In genomic region chr9:34929506-34930102, GRCh38 we compare ENCODE assay signal across 10 cellular contexts. TPM values are rescaled to one million over a fixed set of nuclear protein-coding genes. Genes with fewer than 3 reads are reported as not detected.
DNase-seq lines count a peak whose midpoint lies in the region; FAIRE-seq and TF ChIP-seq lines count a peak whose summit lies in the region.
"Had no signal": no experiment of that assay in that cellular context is flagged by ENCODE, and none has a peak within 500 bp of the region (broad histone marks: within the 10 kb centered on the region; RNA-seq: fewer than 3 reads in every experiment).

No MANE protein-coding gene starts in this region.

- no peak overlapping the region for H3K4me3 ChIP-seq in HL-60 (replicated peaks; ENCODE audit: insufficient read depth, low read length)
- H3K4me3 ChIP-seq in SU-DHL-6 (ENCODE audit: insufficient read depth, low read length, poor library complexity, severe bottlenecking): no peak overlapping the region
- no peak overlapping the region for H3K4me3 ChIP-seq in endothelial cell of umbilical vein (replicated peaks in 1 of 3; ENCODE audit: insufficient read depth in 1 of 3, low read depth in 1 of 3, low read length in 3 of 3)

- H2AFZ ChIP-seq in SU-DHL-6 (ENCODE audit: low read depth, low read length, severe bottlenecking): no peak overlapping the region
- no peak overlapping the region for H2AFZ ChIP-seq in endothelial cell of umbilical vein (ENCODE audit: low read depth, low read length)

- H3F3A ChIP-seq in SU-DHL-6 (ENCODE audit: insufficient read depth): no peaks in the 10 kb centered on the region

- peaks cover 11% of the 10 kb centered on the region for H3K27me3 Mint-ChIP-seq in activated T-helper 1 cell treated with anti-CD3 and anti-CD28 coated beads, Interleukin-12 subunit alpha, Interleukin-12 subunit beta, Interleukin-2, Interleukin-4 antibody, amounts not matched to agents 30 ng/mL and 10 ng/mL and 1 ng/mL, durations not matched to agents 14 hours and 24 hours and 36 hours (ENCODE audit: insufficient read depth)

- DNase-seq in DMS53 (lab: John Stamatoyannopoulos, UW): peak; percentile 51
- DNase-seq in HL-60 (ENCODE audit: low read depth in 1 of 2, low spot score in 1 of 2): peak in 1 of 2 experiments; percentile 11
- DNase-seq in endothelial cell of umbilical vein (ENCODE audit: low read depth, low spot score): peak; percentile 32
- peak; percentile 8 for DNase-seq in pons (ENCODE audit: low spot score)
- no peak for DNase-seq in GF-D8 (lab: John Stamatoyannopoulos, UW)
- no peak for DNase-seq in activated T-helper 1 cell treated with anti-CD3 and anti-CD28 coated beads, Interleukin-12 subunit alpha, Interleukin-12 subunit beta, Interleukin-2, Interleukin-4 antibody, amounts not matched to agents 30 ng/mL and 10 ng/mL and 1 ng/mL, durations not matched to agents 14 hours and 24 hours and 36 hours (ENCODE audit: low spot score)
- no peak for DNase-seq in hippocampal formation (lab: John Stamatoyannopoulos, UW)

- H3K9me3 ChIP-seq in SU-DHL-6 (ENCODE audit: insufficient read depth, low read length) (peaks cover 7% of the 10 kb centered on the region; the same call in 1 of the 2 replicates), endothelial cell of umbilical vein (replicated peaks; ENCODE audit: control insufficient read depth, insufficient read depth, low read length) (no peaks in the 10 kb centered on the region)

- H3K79me2 ChIP-seq in SU-DHL-6 (ENCODE audit: insufficient read depth, low read length) (no peaks in the 10 kb centered on the region), endothelial cell of umbilical vein (ENCODE audit: control insufficient read depth, insufficient read depth, low read length) (no peaks in the 10 kb centered on the region)

- H3K4me2 ChIP-seq in SU-DHL-6 (ENCODE audit: low read depth, low read length, poor library complexity, severe bottlenecking) (no peak overlapping the region), endothelial cell of umbilical vein (ENCODE audit: insufficient read depth, low read length) (no peak overlapping the region)

- no peak overlapping the region for H3K4me3 Mint-ChIP-seq in activated T-helper 1 cell treated with anti-CD3 and anti-CD28 coated beads, Interleukin-12 subunit alpha, Interleukin-12 subunit beta, Interleukin-2, Interleukin-4 antibody, amounts not matched to agents 30 ng/mL and 10 ng/mL and 1 ng/mL, durations not matched to agents 14 hours and 24 hours and 36 hours

- TF ChIP-seq CTCF in HL-60 (IDR thresholded peaks at IDR 0.05; ENCODE audit: insufficient read depth, low read length) (peak; percentile 69), SU-DHL-6 (IDR thresholded peaks at IDR 0.05; ENCODE audit: insufficient read depth, low read length, poor library complexity, severe bottlenecking) (peak; percentile 83), endothelial cell of umbilical vein (IDR thresholded peaks at IDR 0.05; ENCODE audit: extremely low read depth in 1 of 2, insufficient read depth in 1 of 2, low read depth in 1 of 2, low read length in 2 of 2) (peak; percentile 52 to 77)

- H3K9ac ChIP-seq in SU-DHL-6 (ENCODE audit: low read length) (no peak overlapping the region), endothelial cell of umbilical vein (replicated peaks; ENCODE audit: extremely low read depth, insufficient read depth, low read length) (no peak overlapping the region)

- peaks cover 13% of the 10 kb centered on the region for H3K4me1 Mint-ChIP-seq in activated T-helper 1 cell treated with anti-CD3 and anti-CD28 coated beads, Interleukin-12 subunit alpha, Interleukin-12 subunit beta, Interleukin-2, Interleukin-4 antibody, amounts not matched to agents 30 ng/mL and 10 ng/mL and 1 ng/mL, durations not matched to agents 14 hours and 24 hours and 36 hours (ENCODE audit: low read depth)

- no peaks in the 10 kb centered on the region for H3K36me3 ChIP-seq in SU-DHL-6 (ENCODE audit: low read length)
- no peaks in the 10 kb centered on the region for H3K36me3 ChIP-seq in endothelial cell of umbilical vein (ENCODE audit: control insufficient read depth in 2 of 2, extremely low read depth in 1 of 2, insufficient read depth in 2 of 2, low read length in 2 of 2)

- dilution Hi-C loops in endothelial cell of umbilical vein (cut with MboI; ENCODE audit: extremely low pct_ligation_motif_present, low sequenced_read_pairs): no loop called here

- intact Hi-C loops in endothelial cell of umbilical vein (cut with micrococcal nuclease): no loop called here
- intact Hi-C loops in activated T-helper 1 cell treated with anti-CD3 and anti-CD28 coated beads, Interleukin-12 subunit alpha, Interleukin-12 subunit beta, Interleukin-2, Interleukin-4 antibody, amounts not matched to agents 30 ng/mL and 10 ng/mL and 1 ng/mL, durations not matched to agents 14 hours and 24 hours and 36 hours (cut with micrococcal nuclease): loop anchor here (1.0 kb wide), 1 partner anchor 30 kb away; no protein-coding TSS in a partner anchor

- peaks cover 12% of the 10 kb centered on the region for H3K9me3 Mint-ChIP-seq in activated T-helper 1 cell treated with anti-CD3 and anti-CD28 coated beads, Interleukin-12 subunit alpha, Interleukin-12 subunit beta, Interleukin-2, Interleukin-4 antibody, amounts not matched to agents 30 ng/mL and 10 ng/mL and 1 ng/mL, durations not matched to agents 14 hours and 24 hours and 36 hours

- BruUV-seq in endothelial cell of umbilical vein (replicated peaks; lab: Mats Ljungman, UMichigan): no TSS peak

- FAIRE-seq in endothelial cell of umbilical vein (lab: Jason Lieb, UNC): peak; percentile 92

- H3K27ac ChIP-seq in HL-60 (replicated peaks) (no peak overlapping the region), SU-DHL-6 (ENCODE audit: low read depth, low read length) (no peak overlapping the region), endothelial cell of umbilical vein (ENCODE audit: insufficient read depth, low read depth, low read length) (no peak overlapping the region)

- TF ChIP-seq POLR2A in endothelial cell of umbilical vein (IDR thresholded peaks at IDR 0.05; ENCODE audit: low read depth, low read length): no peak

- CTCF ChIA-PET in endothelial cell of umbilical vein (lab: Charles Lee): interaction anchor here (0.7 to 3.6 kb wide), 29 partner anchors 9 to 535 kb away, joined by 3 to 32 read pairs (median 5); no protein-coding TSS in a partner anchor

- POLR2A ChIA-PET in endothelial cell of umbilical vein (lab: Charles Lee): no interaction called here

- H3K27me3 ChIP-seq in HL-60 (ENCODE audit: insufficient read depth, poor library complexity, severe bottlenecking) (no peaks in the 10 kb centered on the region), SU-DHL-6 (ENCODE audit: low read length) (0 out of 2 replicates have a peak, but pooled peaks cover 2% of the 10 kb centered on the region), endothelial cell of umbilical vein (ENCODE audit: control insufficient read depth in 2 of 2, insufficient read depth in 2 of 2, low read length in 2 of 2) (peaks cover 10 to 18% of the 10 kb centered on the region in 2 experiments)

- peaks cover 3% of the 10 kb centered on the region for H3K36me3 Mint-ChIP-seq in activated T-helper 1 cell treated with anti-CD3 and anti-CD28 coated beads, Interleukin-12 subunit alpha, Interleukin-12 subunit beta, Interleukin-2, Interleukin-4 antibody, amounts not matched to agents 30 ng/mL and 10 ng/mL and 1 ng/mL, durations not matched to agents 14 hours and 24 hours and 36 hours (ENCODE audit: low read depth)

- no peaks in the 10 kb centered on the region for H3K9me1 ChIP-seq in endothelial cell of umbilical vein (replicated peaks; ENCODE audit: control insufficient read depth, extremely low read depth, insufficient read depth, low read length)

- H3K4me1 ChIP-seq in endothelial cell of umbilical vein (ENCODE audit: control insufficient read depth, extremely low read depth, insufficient read depth, low read length): no peaks in the 10 kb centered on the region

- H3K27ac Mint-ChIP-seq in activated T-helper 1 cell treated with anti-CD3 and anti-CD28 coated beads, Interleukin-12 subunit alpha, Interleukin-12 subunit beta, Interleukin-2, Interleukin-4 antibody, amounts not matched to agents 30 ng/mL and 10 ng/mL and 1 ng/mL, durations not matched to agents 14 hours and 24 hours and 36 hours: no peak overlapping the region

- H4K20me1 ChIP-seq in SU-DHL-6 (ENCODE audit: low read depth, low read length) (no peaks in the 10 kb centered on the region), endothelial cell of umbilical vein (replicated peaks; ENCODE audit: control insufficient read depth, extremely low read depth, insufficient read depth, low read length) (no peaks in the 10 kb centered on the region)

- H3K9me2 ChIP-seq in SU-DHL-6 (replicated peaks; ENCODE audit: insufficient read depth, low read length): no peaks in the 10 kb centered on the region

TF ChIP-seq in endothelial cell of umbilical vein, 7 proteins besides CTCF, POLR2A, EP300 and RAD21 (continues in another document):
- TF ChIP-seq EZH2 (IDR thresholded peaks at IDR 0.05; ENCODE audit: borderline replicate concordance, low read depth, low read length, severe bottlenecking) (no peak), MAX (IDR thresholded peaks at IDR 0.05; ENCODE audit: insufficient read depth, insufficient read length) (no peak)

RNA-seq across cellular contexts. Expression of gene PHF24, which starts 28.5 kb away (rescaled TPM):
- not detected in 2 replicates for total RNA-seq in endothelial cell of umbilical vein
- not detected in 2 replicates for polyA plus RNA-seq in endothelial cell of umbilical vein
- not detected in 2 replicates for polyA plus RNA-seq in endothelial cell of umbilical vein (2011; cell fraction: cytosol; rRNA removed)
- not detected in 2 replicates for polyA plus RNA-seq in endothelial cell of umbilical vein (2011; cell fraction: nucleus; rRNA removed)
- polyA plus RNA-seq in endothelial cell of umbilical vein (2012): not detected in 2 replicates
- not detected in 2 replicates for polyA minus RNA-seq in endothelial cell of umbilical vein
- not detected for polyA minus RNA-seq in endothelial cell of umbilical vein (2011; cell fraction: cytosol; rRNA and poly(A)+ RNA removed)
- polyA minus RNA-seq in endothelial cell of umbilical vein (2011; cell fraction: nucleus; rRNA and poly(A)+ RNA removed): not detected in 2 replicates
- total RNA-seq in activated T-helper 1 cell treated with anti-CD3 and anti-CD28 coated beads, Interleukin-12 subunit alpha, Interleukin-12 subunit beta, Interleukin-2, Interleukin-4 antibody, amounts not matched to agents 30 ng/mL and 10 ng/mL and 1 ng/mL, durations not matched to agents 14 hours and 24 hours and 36 hours: 0.08 and 0.12 TPM in 2 replicates
- total RNA-seq: pulmonary artery endothelial cell; T-helper 1 cell treated with Interleukin-12 subunit alpha and Interleukin-12 subunit beta and Interleukin-4 antibody, amounts not matched to agents 30 ng/mL and 1 ng/mL, for 36 hours had no signal

RNA-seq across cellular contexts. Expression of gene DNAJB5, which starts 59.9 kb away (rescaled TPM):
- 9.7 and 12.8 TPM in 2 replicates for total RNA-seq in endothelial cell of umbilical vein
- 8.5 and 8.6 TPM in 2 replicates for polyA plus RNA-seq in endothelial cell of umbilical vein
- 6.9 and 7.1 TPM in 2 replicates for polyA plus RNA-seq in endothelial cell of umbilical vein (2011; cell fraction: cytosol; rRNA removed)
- polyA plus RNA-seq in endothelial cell of umbilical vein (2011; cell fraction: nucleus; rRNA removed): 4.0 and 4.8 TPM in 2 replicates
- polyA plus RNA-seq in endothelial cell of umbilical vein (2012): 12.0 and 16.1 TPM in 2 replicates
- polyA minus RNA-seq in endothelial cell of umbilical vein: 5.7 and 5.8 TPM in 2 replicates
- polyA minus RNA-seq in endothelial cell of umbilical vein (2011; cell fraction: cytosol; rRNA and poly(A)+ RNA removed): 0.41 TPM
- 3.0 and 3.8 TPM in 2 replicates for polyA minus RNA-seq in endothelial cell of umbilical vein (2011; cell fraction: nucleus; rRNA and poly(A)+ RNA removed)
- total RNA-seq in activated T-helper 1 cell treated with anti-CD3 and anti-CD28 coated beads, Interleukin-12 subunit alpha, Interleukin-12 subunit beta, Interleukin-2, Interleukin-4 antibody, amounts not matched to agents 30 ng/mL and 10 ng/mL and 1 ng/mL, durations not matched to agents 14 hours and 24 hours and 36 hours: 5.3 and 6.0 TPM in 2 replicates

Comparison
In these comparisons a context has a peak if more than half of its experiments do, and no peak if none do; other contexts are left out.
1. DNase-seq: peak in DMS53 (single experiment), endothelial cell of umbilical vein (single experiment) and pons (single experiment); none in GF-D8 (single experiment), activated T-helper 1 cell treated with anti-CD3 and anti-CD28 coated beads, Interleukin-12 subunit alpha, Interleukin-12 subunit beta, Interleukin-2, Interleukin-4 antibody, amounts not matched to agents 30 ng/mL and 10 ng/mL and 1 ng/mL, durations not matched to agents 14 hours and 24 hours and 36 hours (single experiment) and hippocampal formation (0 of 2).
2. Peak in every context shown above with its lines, with median percentiles within 50 percentile points of each other: CTCF ChIP-seq.